ENCODE assay signal across 2 cellular contexts in the genomic region with DNA sequence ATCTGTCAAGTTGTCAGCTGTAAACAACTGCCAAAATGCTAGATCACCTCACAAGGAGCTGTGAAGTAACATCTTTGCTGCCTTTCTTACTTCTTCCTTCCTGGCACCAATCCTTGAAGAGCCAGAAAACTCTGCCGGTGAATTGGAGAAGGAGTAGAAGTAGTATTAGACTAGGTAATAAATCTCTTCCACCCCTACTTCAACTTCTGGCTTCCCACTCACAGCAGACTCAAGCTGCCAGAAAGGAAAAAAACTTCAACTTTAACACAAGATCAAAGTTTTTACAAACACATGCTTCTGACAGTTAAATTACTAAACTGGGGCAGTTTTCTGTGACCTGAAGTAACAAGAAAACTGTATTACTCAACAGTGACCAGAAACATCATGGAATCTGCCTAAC.
TF ChIP-seq lines count a peak whose summit lies in the region.

No MANE protein-coding gene starts in this region.

TF ChIP-seq in H1, 55 proteins besides CTCF, POLR2A, EP300 and RAD21 (continued from another document):
- TF ChIP-seq RBBP5 (IDR thresholded peaks at IDR 0.05; ENCODE audit: borderline replicate concordance, low read depth, low read length) (no peak), GTF2F1 (IDR thresholded peaks at IDR 0.05; ENCODE audit: borderline replicate concordance, low read depth, low read length) (no peak), BCL11A (IDR thresholded peaks at IDR 0.05; ENCODE audit: low read depth in 2 of 2, low read length in 2 of 2) (no peak), SIN3A (conservative IDR thresholded peaks at IDR 0.05 in 1 of 2, IDR thresholded peaks at IDR 0.05 in 1 of 2; ENCODE audit: low read depth in 1 of 2, low read length in 2 of 2) (no peak), TAF1 (IDR thresholded peaks at IDR 0.05; ENCODE audit: low read depth, low read length) (no peak)
TF ChIP-seq in H1: peak in this region for 0.

TF ChIP-seq in neural cell, 6 proteins besides CTCF, POLR2A, EP300 and RAD21 (continued from another document):
- TF ChIP-seq, protein P1, sequence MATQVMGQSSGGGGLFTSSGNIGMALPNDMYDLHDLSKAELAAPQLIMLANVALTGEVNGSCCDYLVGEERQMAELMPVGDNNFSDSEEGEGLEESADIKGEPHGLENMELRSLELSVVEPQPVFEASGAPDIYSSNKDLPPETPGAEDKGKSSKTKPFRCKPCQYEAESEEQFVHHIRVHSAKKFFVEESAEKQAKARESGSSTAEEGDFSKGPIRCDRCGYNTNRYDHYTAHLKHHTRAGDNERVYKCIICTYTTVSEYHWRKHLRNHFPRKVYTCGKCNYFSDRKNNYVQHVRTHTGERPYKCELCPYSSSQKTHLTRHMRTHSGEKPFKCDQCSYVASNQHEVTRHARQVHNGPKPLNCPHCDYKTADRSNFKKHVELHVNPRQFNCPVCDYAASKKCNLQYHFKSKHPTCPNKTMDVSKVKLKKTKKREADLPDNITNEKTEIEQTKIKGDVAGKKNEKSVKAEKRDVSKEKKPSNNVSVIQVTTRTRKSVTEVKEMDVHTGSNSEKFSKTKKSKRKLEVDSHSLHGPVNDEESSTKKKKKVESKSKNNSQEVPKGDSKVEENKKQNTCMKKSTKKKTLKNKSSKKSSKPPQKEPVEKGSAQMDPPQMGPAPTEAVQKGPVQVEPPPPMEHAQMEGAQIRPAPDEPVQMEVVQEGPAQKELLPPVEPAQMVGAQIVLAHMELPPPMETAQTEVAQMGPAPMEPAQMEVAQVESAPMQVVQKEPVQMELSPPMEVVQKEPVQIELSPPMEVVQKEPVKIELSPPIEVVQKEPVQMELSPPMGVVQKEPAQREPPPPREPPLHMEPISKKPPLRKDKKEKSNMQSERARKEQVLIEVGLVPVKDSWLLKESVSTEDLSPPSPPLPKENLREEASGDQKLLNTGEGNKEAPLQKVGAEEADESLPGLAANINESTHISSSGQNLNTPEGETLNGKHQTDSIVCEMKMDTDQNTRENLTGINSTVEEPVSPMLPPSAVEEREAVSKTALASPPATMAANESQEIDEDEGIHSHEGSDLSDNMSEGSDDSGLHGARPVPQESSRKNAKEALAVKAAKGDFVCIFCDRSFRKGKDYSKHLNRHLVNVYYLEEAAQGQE (IDR thresholded peaks at IDR 0.05; ENCODE audit: borderline replicate concordance), result no peak
- no peak for TF ChIP-seq POLR2AphosphoS5 (IDR thresholded peaks at IDR 0.05)
- TF ChIP-seq SMC3 (conservative IDR thresholded peaks at IDR 0.05; ENCODE audit: poor library complexity), result no peak
- TF ChIP-seq TAF1 (IDR thresholded peaks at IDR 0.05; ENCODE audit: low read depth), result no peak
- TF ChIP-seq EZH2 (IDR thresholded peaks at IDR 0.05; ENCODE audit: borderline replicate concordance, insufficient read depth, low read length, poor library complexity, severe bottlenecking), result no peak
TF ChIP-seq in neural cell: peak in this region for 0.
